Comparison of ENCODE assay signal across 31 cellular contexts in genomic region chr15:86347245-86347644, GRCh38.
"Had no signal": no experiment of that assay in that cellular context is flagged by ENCODE, and none has a peak within 500 bp of the region (broad histone marks: within the 10 kb centered on the region; RNA-seq: fewer than 3 reads in every experiment).

No MANE protein-coding gene starts in this region.

- H3K27me3 ChIP-seq: esophagus muscularis mucosa, uterus had no signal

- H3K27me3 Mint-ChIP-seq: activated CD8-positive, alpha-beta memory T cell treated with anti-CD3 and anti-CD28 coated beads, Interleukin-2, amount 10 ng/mL, durations not matched to agents 7 days and 5 days; activated naive CD8-positive, alpha-beta T cell treated with anti-CD3 and anti-CD28 coated beads, Interleukin-2, amount 50 U/mL, for 24 hours; memory B cell; stimulated activated memory B cell treated with anti-CD40 and anti-IgM and Interleukin-4, amounts not matched to agents 10 μg/mL and 1 μg/mL and 100 μg/mL, for 72 hours had no signal

- DNase-seq: activated CD4-positive, alpha-beta T cell treated with anti-CD3 and anti-CD28 coated beads for 36 hours; activated CD4-positive, CD25-positive, alpha-beta regulatory T cell; activated CD8-positive, alpha-beta memory T cell treated with anti-CD3 and anti-CD28 coated beads, Interleukin-2, amount 10 ng/mL, durations not matched to agents 7 days and 5 days; activated CD8-positive, alpha-beta T cell treated with anti-CD3 and anti-CD28 coated beads, Interleukin-2, amount 10 ng/mL, durations not matched to agents 7 days and 5 days; activated naive CD8-positive, alpha-beta T cell treated with anti-CD3 and anti-CD28 coated beads, Interleukin-2, amount 50 U/mL, for 24 hours; activated T-cell treated with anti-CD3 and anti-CD28 coated beads, Interleukin-2, amount 50 U/mL, for 48 hours; amygdala; cerebellar nuclear complex; dorsolateral prefrontal cortex; effector memory CD8-positive, alpha-beta T cell; hippocampal formation; naive thymus-derived CD8-positive, alpha-beta T cell; nucleus accumbens; pancreas; retina; small intestine; stimulated activated CD4-positive, alpha-beta T cell treated with anti-CD3 and anti-CD28 coated beads, Interleukin-4, amount 100 ng/mL, for 4 hours; stimulated activated CD8-positive, alpha-beta memory T cell treated with anti-CD3 and anti-CD28 coated beads, Interleukin-4, amount 100 ng/mL, for 48 hours; stimulated activated naive CD8-positive, alpha-beta T cell treated with anti-CD3 and anti-CD28 coated beads, Interleukin-15, amount 100 ng/mL, for 72 hours; substantia nigra; uterus had no signal

- H3K27ac Mint-ChIP-seq: activated CD4-positive, alpha-beta T cell treated with anti-CD3 and anti-CD28 coated beads for 36 hours; activated CD8-positive, alpha-beta memory T cell treated with anti-CD3 and anti-CD28 coated beads, Interleukin-2, amount 10 ng/mL, durations not matched to agents 7 days and 5 days; activated CD8-positive, alpha-beta T cell treated with anti-CD3 and anti-CD28 coated beads, Interleukin-2, amount 10 ng/mL, durations not matched to agents 7 days and 5 days; activated naive CD4-positive, alpha-beta T cell treated with anti-CD3 and anti-CD28 coated beads, Interleukin-2, amount 50 U/mL, for 24 hours; activated naive CD8-positive, alpha-beta T cell treated with anti-CD3 and anti-CD28 coated beads, Interleukin-2, amount 50 U/mL, for 24 hours; activated T-helper 2 cell treated with anti-CD3 and anti-CD28 coated beads, Interferon-gamma antibody, Interleukin-2, Interleukin-4, amounts not matched to agents 10 μg/mL and 5 μg/mL and 100 μg/mL, durations not matched to agents 14 hours and 24 hours and 36 hours; effector memory CD8-positive, alpha-beta T cell; memory B cell; naive thymus-derived CD8-positive, alpha-beta T cell; stimulated activated memory B cell treated with anti-CD40 and anti-IgM and Interleukin-4, amounts not matched to agents 10 μg/mL and 1 μg/mL and 100 μg/mL, for 72 hours; stimulated activated naive CD8-positive, alpha-beta T cell treated with anti-CD3 and anti-CD28 coated beads, Interleukin-15, amount 100 ng/mL, for 72 hours; type B pancreatic cell had no signal

- H3K4me1 Mint-ChIP-seq: activated CD4-positive, alpha-beta T cell treated with anti-CD3 and anti-CD28 coated beads for 36 hours; activated CD8-positive, alpha-beta memory T cell treated with anti-CD3 and anti-CD28 coated beads, Interleukin-2, amount 10 ng/mL, durations not matched to agents 7 days and 5 days; activated naive CD4-positive, alpha-beta T cell treated with anti-CD3 and anti-CD28 coated beads, Interleukin-2, amount 50 U/mL, for 24 hours; activated naive CD8-positive, alpha-beta T cell treated with anti-CD3 and anti-CD28 coated beads, Interleukin-2, amount 50 U/mL, for 24 hours; memory B cell; naive thymus-derived CD8-positive, alpha-beta T cell; neural crest cell; stimulated activated memory B cell treated with anti-CD40 and anti-IgM and Interleukin-4, amounts not matched to agents 10 μg/mL and 1 μg/mL and 100 μg/mL, for 72 hours; stimulated activated naive CD8-positive, alpha-beta T cell treated with anti-CD3 and anti-CD28 coated beads, Interleukin-15, amount 100 ng/mL, for 72 hours had no signal

- H3K4me3 ChIP-seq: coronary artery, dorsolateral prefrontal cortex, esophagus muscularis mucosa, pancreas, prostate gland, uterus had no signal

- H3K36me3 ChIP-seq: esophagus muscularis mucosa, pancreas, prostate gland, uterus had no signal

- H3K27ac ChIP-seq: coronary artery, dorsolateral prefrontal cortex, esophagus muscularis mucosa, pancreas, prostate gland, uterus had no signal

- H3K36me3 Mint-ChIP-seq: activated CD8-positive, alpha-beta memory T cell treated with anti-CD3 and anti-CD28 coated beads, Interleukin-2, amount 10 ng/mL, durations not matched to agents 7 days and 5 days; activated naive CD4-positive, alpha-beta T cell treated with anti-CD3 and anti-CD28 coated beads, Interleukin-2, amount 50 U/mL, for 24 hours; memory B cell; naive thymus-derived CD8-positive, alpha-beta T cell; stimulated activated memory B cell treated with anti-CD40 and anti-IgM and Interleukin-4, amounts not matched to agents 10 μg/mL and 1 μg/mL and 100 μg/mL, for 72 hours; type B pancreatic cell had no signal

- H3K4me1 ChIP-seq: esophagus muscularis mucosa, pancreas, prostate gland, uterus had no signal

- ATAC-seq: activated CD4-positive, alpha-beta T cell treated with anti-CD3 and anti-CD28 coated beads for 36 hours; activated CD8-positive, alpha-beta memory T cell treated with anti-CD3 and anti-CD28 coated beads, Interleukin-2, amount 10 ng/mL, durations not matched to agents 7 days and 5 days; activated CD8-positive, alpha-beta T cell treated with anti-CD3 and anti-CD28 coated beads, Interleukin-2, amount 10 ng/mL, durations not matched to agents 7 days and 5 days; activated naive CD8-positive, alpha-beta T cell treated with anti-CD3 and anti-CD28 coated beads, Interleukin-2, amount 50 U/mL, for 24 hours; effector memory CD8-positive, alpha-beta T cell; naive thymus-derived CD8-positive, alpha-beta T cell; pancreas; sciatic nerve; stimulated activated memory B cell treated with anti-CD40 and anti-IgM and Interleukin-4, amounts not matched to agents 10 μg/mL and 1 μg/mL and 100 μg/mL, for 72 hours; stimulated activated naive CD8-positive, alpha-beta T cell treated with anti-CD3 and anti-CD28 coated beads, Interleukin-15, amount 100 ng/mL, for 72 hours had no signal

- H3K4me3 Mint-ChIP-seq: activated CD4-positive, alpha-beta T cell treated with anti-CD3 and anti-CD28 coated beads for 36 hours; activated CD8-positive, alpha-beta memory T cell treated with anti-CD3 and anti-CD28 coated beads, Interleukin-2, amount 10 ng/mL, durations not matched to agents 7 days and 5 days; activated CD8-positive, alpha-beta T cell treated with anti-CD3 and anti-CD28 coated beads, Interleukin-2, amount 10 ng/mL, durations not matched to agents 7 days and 5 days; activated naive CD4-positive, alpha-beta T cell treated with anti-CD3 and anti-CD28 coated beads, Interleukin-2, amount 50 U/mL, for 24 hours; activated naive CD8-positive, alpha-beta T cell treated with anti-CD3 and anti-CD28 coated beads, Interleukin-2, amount 50 U/mL, for 24 hours; effector memory CD8-positive, alpha-beta T cell; memory B cell; naive thymus-derived CD8-positive, alpha-beta T cell; neural crest cell; stimulated activated memory B cell treated with anti-CD40 and anti-IgM and Interleukin-4, amounts not matched to agents 10 μg/mL and 1 μg/mL and 100 μg/mL, for 72 hours; stimulated activated naive CD8-positive, alpha-beta T cell treated with anti-CD3 and anti-CD28 coated beads, Interleukin-15, amount 100 ng/mL, for 72 hours; type B pancreatic cell had no signal

- H3K9me3 ChIP-seq: esophagus muscularis mucosa, pancreas, prostate gland, uterus had no signal
